Comparison of ENCODE assay signal across 29 cellular contexts in genomic region chr5:154329062-154329461, GRCh38.
"Had no signal": no experiment of that assay in that cellular context is flagged by ENCODE, and none has a peak within 500 bp of the region (broad histone marks: within the 10 kb centered on the region; RNA-seq: fewer than 3 reads in every experiment).

No MANE protein-coding gene starts in this region.

- ATAC-seq: heart right ventricle; left ventricle myocardium superior; lower lobe of right lung; natural killer cell; pancreas; right cardiac atrium; stimulated activated memory B cell treated with anti-CD40 and anti-IgM and Interleukin-4, amounts not matched to agents 10 μg/mL and 1 μg/mL and 100 μg/mL, for 72 hours; stimulated activated naive CD8-positive, alpha-beta T cell treated with anti-CD3 and anti-CD28 coated beads, Interleukin-15, amount 100 ng/mL, for 72 hours had no signal

- DNase-seq: heart right ventricle; left ventricle myocardium superior; lower lobe of right lung; mammary epithelial cell; mesendoderm; naive B cell; natural killer cell; nucleus accumbens; pancreas; posterior cingulate gyrus; right cardiac atrium; sigmoid colon; stimulated activated CD4-positive, alpha-beta T cell treated with anti-CD3 and anti-CD28 coated beads, Interleukin-1b, Interleukin-23, amount 100 ng/mL, for 48 hours; stimulated activated CD4-positive, alpha-beta T cell treated with anti-CD3 and anti-CD28 coated beads, Interleukin-2, amount 100 ng/mL, for 48 hours; stimulated activated CD4-positive, alpha-beta T cell treated with anti-CD3 and anti-CD28 coated beads, Interleukin-4, amount 100 ng/mL, for 4 hours; stimulated activated CD8-positive, alpha-beta memory T cell treated with anti-CD3 and anti-CD28 coated beads, Interleukin-4, amount 100 ng/mL, for 48 hours; stimulated activated naive CD4-positive, alpha-beta T cell treated with Interleukin-2 at 50 U/mL for 16 hours; stimulated activated naive CD8-positive, alpha-beta T cell treated with anti-CD3 and anti-CD28 coated beads, Interleukin-15, amount 100 ng/mL, for 72 hours; substantia nigra; testis; thyroid gland; transverse colon; upper lobe of left lung had no signal

- H3K9me3 Mint-ChIP-seq: naive B cell; natural killer cell; stimulated activated memory B cell treated with anti-CD40 and anti-IgM and Interleukin-4, amounts not matched to agents 10 μg/mL and 1 μg/mL and 100 μg/mL, for 72 hours; stimulated activated naive CD8-positive, alpha-beta T cell treated with anti-CD3 and anti-CD28 coated beads, Interleukin-15, amount 100 ng/mL, for 72 hours had no signal

- H3K27ac Mint-ChIP-seq: mesothelial cell of epicardium; natural killer cell; stimulated activated memory B cell treated with anti-CD40 and anti-IgM and Interleukin-4, amounts not matched to agents 10 μg/mL and 1 μg/mL and 100 μg/mL, for 72 hours; stimulated activated naive CD8-positive, alpha-beta T cell treated with anti-CD3 and anti-CD28 coated beads, Interleukin-15, amount 100 ng/mL, for 72 hours had no signal

- H3K4me3 Mint-ChIP-seq: mesothelial cell of epicardium; naive B cell; natural killer cell; stimulated activated memory B cell treated with anti-CD40 and anti-IgM and Interleukin-4, amounts not matched to agents 10 μg/mL and 1 μg/mL and 100 μg/mL, for 72 hours; stimulated activated naive CD8-positive, alpha-beta T cell treated with anti-CD3 and anti-CD28 coated beads, Interleukin-15, amount 100 ng/mL, for 72 hours had no signal

- H3K4me2 ChIP-seq: hepatocyte, smooth muscle cell had no signal

- H3K4me3 ChIP-seq: heart right ventricle, hepatocyte, lower lobe of right lung, pancreas, prostate gland, sigmoid colon, smooth muscle cell, testis, thyroid gland, transverse colon, upper lobe of left lung, vagina had no signal

- H3K4me1 Mint-ChIP-seq: mesothelial cell of epicardium; stimulated activated naive CD8-positive, alpha-beta T cell treated with anti-CD3 and anti-CD28 coated beads, Interleukin-15, amount 100 ng/mL, for 72 hours had no signal

- H3K27me3 ChIP-seq: heart right ventricle, hepatocyte, pancreas, sigmoid colon, testis, thyroid gland, transverse colon, upper lobe of left lung, vagina had no signal

- H3K27ac ChIP-seq: heart right ventricle, hepatocyte, lower lobe of right lung, pancreas, prostate gland, sigmoid colon, testis, thyroid gland, transverse colon, upper lobe of left lung, vagina had no signal

- H3K79me2 ChIP-seq: hepatocyte had no signal

- H2AFZ ChIP-seq: hepatocyte had no signal

- H3K27me3 Mint-ChIP-seq: naive B cell; stimulated activated memory B cell treated with anti-CD40 and anti-IgM and Interleukin-4, amounts not matched to agents 10 μg/mL and 1 μg/mL and 100 μg/mL, for 72 hours; stimulated activated naive CD8-positive, alpha-beta T cell treated with anti-CD3 and anti-CD28 coated beads, Interleukin-15, amount 100 ng/mL, for 72 hours had no signal

- H3K4me1 ChIP-seq: lower lobe of right lung, pancreas, prostate gland, sigmoid colon, testis, transverse colon, upper lobe of left lung, vagina had no signal
